8 cellular contexts compared by ENCODE assay signal in genomic region chr10:101050206-101051069, GRCh38. TPM values are rescaled to one million over a fixed set of nuclear protein-coding genes. Genes with fewer than 3 reads are reported as not detected.
DNase-seq lines count a peak whose midpoint lies in the region; TF ChIP-seq lines count a peak whose summit lies in the region.

No MANE protein-coding gene starts in this region.

- H3K4me1 Mint-ChIP-seq in glutamatergic neuron (ENCODE audit: low read depth, unreplicated experiment), result peaks cover 17% of the 10 kb centered on the region
- H3K4me1 Mint-ChIP-seq in progenitor cell of endocrine pancreas (ENCODE audit: low read depth), result peaks cover 17% of the 10 kb centered on the region

- TF ChIP-seq CTCF in GM12875 (IDR thresholded peaks at IDR 0.05; ENCODE audit: borderline replicate concordance, insufficient read depth, low read depth, low read length), result peak; percentile 95
- TF ChIP-seq CTCF in HL-60 (IDR thresholded peaks at IDR 0.05; ENCODE audit: insufficient read depth, low read length), result peak; percentile 52
- TF ChIP-seq CTCF in glutamatergic neuron (IDR thresholded peaks at IDR 0.05; ENCODE audit: partially characterized antibody, unreplicated experiment), result peak; percentile 92
- peak; percentile 78 for TF ChIP-seq CTCF in progenitor cell of endocrine pancreas (IDR thresholded peaks at IDR 0.05; ENCODE audit: unreplicated experiment)

- H3K9me3 Mint-ChIP-seq in glutamatergic neuron (ENCODE audit: unreplicated experiment) (peaks cover 5% of the 10 kb centered on the region), progenitor cell of endocrine pancreas (ENCODE audit: low read depth) (no peaks in the 10 kb centered on the region)

- no peak overlapping the region for H3K27ac ChIP-seq in HL-60 (replicated peaks)

- H3K4me3 ChIP-seq in GM12875 (ENCODE audit: low read depth, low read length) (peak overlapping the region; percentile 1), HL-60 (replicated peaks; ENCODE audit: insufficient read depth, low read length) (no peak overlapping the region)

- H3K27me3 Mint-ChIP-seq in glutamatergic neuron (ENCODE audit: unreplicated experiment), result peaks cover 30% of the 10 kb centered on the region
- H3K27me3 Mint-ChIP-seq in progenitor cell of endocrine pancreas, result peaks cover 76% of the 10 kb centered on the region

- DNase-seq in HL-60 (ENCODE audit: low read depth in 1 of 2, low spot score in 1 of 2) (peak in 1 of 2 experiments; percentile 64), RKO (ENCODE audit: low spot score) (peak; percentile 52), glutamatergic neuron (peak; percentile 87), progenitor cell of endocrine pancreas (ENCODE audit: low spot score, unreplicated experiment) (peak; percentile 77), ureter (ENCODE audit: low spot score) (no peak), H4 (ENCODE audit: low spot score) (no peak)
- DNase-seq in activated effector memory CD4-positive, alpha-beta T cell treated with anti-CD3 and anti-CD28 coated beads, Interleukin-2, amount 50 U/mL, for 16 hours, result peak; percentile 93

- H3K27ac Mint-ChIP-seq in glutamatergic neuron (ENCODE audit: unreplicated experiment) (no peak overlapping the region), progenitor cell of endocrine pancreas (no peak overlapping the region)

- H3K36me3 Mint-ChIP-seq in glutamatergic neuron (ENCODE audit: unreplicated experiment), result no peaks in the 10 kb centered on the region
- no peaks in the 10 kb centered on the region for H3K36me3 Mint-ChIP-seq in progenitor cell of endocrine pancreas (ENCODE audit: insufficient read depth)

- H3K4me3 Mint-ChIP-seq in glutamatergic neuron (ENCODE audit: unreplicated experiment) (peak overlapping the region; percentile 72), progenitor cell of endocrine pancreas (ENCODE audit: low read depth) (no peak overlapping the region)

- H3K27me3 ChIP-seq in HL-60 (ENCODE audit: insufficient read depth, poor library complexity, severe bottlenecking), result peaks cover 2% of the 10 kb centered on the region

RNA-seq across cellular contexts. Expression of gene KAZALD1, which starts 11.4 kb away (rescaled TPM):
- total RNA-seq in glutamatergic neuron (ENCODE audit: unreplicated experiment), result 0.59 TPM
- total RNA-seq in progenitor cell of endocrine pancreas, result 1.3 and 2.0 TPM in 2 replicates
- 3.4 TPM for total RNA-seq in ureter
- total RNA-seq in H4 (2014; rRNA removed; shearing (Covaris generic)), result 10.2 and 22.5 TPM in 2 replicates

RNA-seq across cellular contexts. Expression of gene SFXN3, which starts 19.4 kb away (rescaled TPM):
- total RNA-seq in glutamatergic neuron (ENCODE audit: unreplicated experiment), result 5.2 TPM
- total RNA-seq in progenitor cell of endocrine pancreas, result 4.4 and 6.1 TPM in 2 replicates
- 36.8 TPM for total RNA-seq in ureter
- total RNA-seq in H4 (2014; rRNA removed; shearing (Covaris generic)), result 35.7 and 35.8 TPM in 2 replicates

RNA-seq across cellular contexts. Expression of gene PDZD7, which starts 19.5 kb away (rescaled TPM):
- total RNA-seq in glutamatergic neuron (ENCODE audit: unreplicated experiment) (1.5 TPM), progenitor cell of endocrine pancreas (0.29 and 0.84 TPM in 2 replicates), ureter (0.18 TPM)
- 0.21 and 0.97 TPM in 2 replicates for total RNA-seq in H4 (2014; rRNA removed; shearing (Covaris generic))

RNA-seq across cellular contexts. Expression of gene LZTS2, which starts 50.8 kb away (rescaled TPM):
- total RNA-seq in glutamatergic neuron (ENCODE audit: unreplicated experiment), result 56.7 TPM
- 81.1 and 83.2 TPM in 2 replicates for total RNA-seq in progenitor cell of endocrine pancreas
- 63.6 TPM for total RNA-seq in ureter
- 24.3 and 26.2 TPM in 2 replicates for total RNA-seq in H4 (2014; rRNA removed; shearing (Covaris generic))

Comparison
In these comparisons a context has a peak if more than half of its experiments do, and no peak if none do; other contexts are left out.
1. DNase-seq: peak in RKO (single experiment), activated effector memory CD4-positive, alpha-beta T cell treated with anti-CD3 and anti-CD28 coated beads, Interleukin-2, amount 50 U/mL, for 16 hours (single experiment), glutamatergic neuron (single experiment) and progenitor cell of endocrine pancreas (single experiment); none in ureter (single experiment) and H4 (single experiment).
2. Peak in every context shown above with its lines, with median percentiles within 50 percentile points of each other: CTCF ChIP-seq.